1 cellular context compared by ENCODE assay signal in genomic region chr19:10717356-10718204, GRCh38.
A peak's percentile ranks its signal among the peaks of the same experiment; 100 is the strongest.
TF ChIP-seq lines count a peak whose summit lies in the region.

TSS of gene DNM2 (plus strand) at chr19:10718079. CDS start at chr19:10718243, 164 bp downstream.

TF ChIP-seq in GM23338, 12 proteins besides CTCF, POLR2A, EP300 and RAD21 (continued from another document):
- TF ChIP-seq CREB1 (CRISPR knock-in tag; IDR thresholded peaks at IDR 0.05; ENCODE audit: low read depth): peak; percentile 89
- no peak for TF ChIP-seq ZNF462 (CRISPR knock-in tag; IDR thresholded peaks at IDR 0.05)
TF ChIP-seq in GM23338: peak in this region for 3.
